ENCODE assay signal across 1 cellular context in genomic region chr9:70418822-70419545, GRCh38.
TF ChIP-seq lines count a peak whose summit lies in the region.

No MANE protein-coding gene starts in this region.

TF ChIP-seq in K562, 482 proteins besides CTCF, POLR2A, EP300 and RAD21 (continued from another document and continues in another):
- TF ChIP-seq TFE3 (CRISPR knock-in tag; IDR thresholded peaks at IDR 0.05) (no peak), CREB3 (tag; conservative IDR thresholded peaks at IDR 0.05; ENCODE audit: low read depth) (no peak; the same call in 1 of the 2 replicates), GTF3C2 (IDR thresholded peaks at IDR 0.05; ENCODE audit: borderline replicate concordance, extremely low read depth, insufficient read length) (no peak), NFYB (IDR thresholded peaks at IDR 0.05; ENCODE audit: extremely low read depth, insufficient read length) (no peak), SP2 (IDR thresholded peaks at IDR 0.05; ENCODE audit: extremely low read depth, low read depth, low read length, poor library complexity, severe bottlenecking) (no peak), PRDM10 (IDR thresholded peaks at IDR 0.05; ENCODE audit: partially characterized antibody) (no peak), ZNF354B (CRISPR knock-in tag; IDR thresholded peaks at IDR 0.05) (no peak), USF2 (CRISPR knock-in tag; IDR thresholded peaks at IDR 0.05) (no peak), PKNOX1 (IDR thresholded peaks at IDR 0.05) (peak; percentile 96), CTBP1 (IDR thresholded peaks at IDR 0.05; ENCODE audit: borderline replicate concordance) (peak; percentile 79), ZBTB11 (CRISPR knock-in tag; IDR thresholded peaks at IDR 0.05) (no peak; a peak in 1 of 6 replicates), SMC3 (conservative IDR thresholded peaks at IDR 0.05; ENCODE audit: insufficient read depth, low read depth, low read length) (no peak), ZNF778 (CRISPR knock-in tag; IDR thresholded peaks at IDR 0.05) (no peak), HMG20A (CRISPR knock-in tag; conservative IDR thresholded peaks at IDR 0.05) (no peak), BRD9 (IDR thresholded peaks at IDR 0.05; ENCODE audit: low read depth, partially characterized antibody) (no peak), NCOA2 (IDR thresholded peaks at IDR 0.05; ENCODE audit: partially characterized antibody in 2 of 2) (no peak), ZNF212 (CRISPR knock-in tag; IDR thresholded peaks at IDR 0.05) (no peak), ZBTB33 (CRISPR knock-in tag; IDR thresholded peaks at IDR 0.05) (no peak; the same call in 1 of the 2 replicates), SP1 (CRISPR knock-in tag; IDR thresholded peaks at IDR 0.05) (no peak), SIN3A (IDR thresholded peaks at IDR 0.05; ENCODE audit: borderline replicate concordance in 2 of 2, control insufficient read depth in 1 of 2, low read depth in 2 of 2, low read length in 2 of 2) (no peak), CBX8 (IDR thresholded peaks at IDR 0.05; ENCODE audit: borderline replicate concordance, extremely low read depth, low read depth, low read length, poor library complexity, severe bottlenecking) (no peak), CBFA2T2 (conservative IDR thresholded peaks at IDR 0.05) (no peak), NR0B1 (IDR thresholded peaks at IDR 0.05; ENCODE audit: partially characterized antibody) (no peak), UBTF (IDR thresholded peaks at IDR 0.05; ENCODE audit: borderline replicate concordance in 1 of 2, low read depth in 2 of 2, low read length in 2 of 2) (no peak; a peak in 1 of 4 replicates), ZNF143 (CRISPR knock-in tag; IDR thresholded peaks at IDR 0.05) (no peak), E2F8 (IDR thresholded peaks at IDR 0.05; ENCODE audit: low read depth, partially characterized antibody) (peak; percentile 26), ZKSCAN3 (CRISPR knock-in tag; IDR thresholded peaks at IDR 0.05) (no peak)
